25 cellular contexts compared by ENCODE assay signal in the genomic region with DNA sequence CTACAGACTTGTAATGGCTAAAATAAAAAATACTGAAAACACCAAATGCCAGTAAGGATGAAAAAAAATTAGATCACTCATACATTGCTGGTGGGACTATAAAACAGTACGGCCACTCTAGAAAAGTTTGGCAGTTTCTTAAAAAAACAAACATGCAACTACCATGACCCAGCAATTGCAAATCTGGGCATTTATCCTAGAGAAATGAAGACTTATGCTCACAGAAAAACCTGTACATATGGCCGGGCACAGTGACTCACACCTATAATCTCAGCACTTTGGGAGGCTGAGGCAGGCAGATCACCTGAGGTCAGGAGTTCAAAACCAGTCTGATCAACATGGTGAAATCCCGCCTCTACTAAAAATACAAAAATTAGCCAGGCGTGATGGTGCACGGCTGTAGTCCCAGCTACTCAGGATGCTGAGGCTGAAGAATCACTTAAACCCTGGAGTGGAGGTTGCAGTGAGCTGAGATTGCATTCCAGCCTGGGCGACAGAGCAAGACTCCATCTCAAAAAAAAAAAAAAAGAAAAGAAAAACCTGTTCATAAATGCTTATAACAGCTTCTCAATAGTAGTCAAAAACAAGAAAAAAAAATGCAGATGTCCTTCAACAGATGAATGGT.
"Had no signal": no experiment of that assay in that cellular context is flagged by ENCODE, and none has a peak within 500 bp of the region (broad histone marks: within the 10 kb centered on the region; RNA-seq: fewer than 3 reads in every experiment).

No MANE protein-coding gene starts in this region.

- ATAC-seq: left colon; left lung; natural killer cell; right lobe of liver; stimulated activated memory B cell treated with anti-CD40 and anti-IgM and Interleukin-4, amounts not matched to agents 10 μg/mL and 1 μg/mL and 100 μg/mL, for 72 hours; stimulated activated naive CD8-positive, alpha-beta T cell treated with anti-CD3 and anti-CD28 coated beads, Interleukin-15, amount 100 ng/mL, for 72 hours had no signal

- H3K4me3 ChIP-seq: left lung, lung, neural progenitor cell, ovary, right atrium auricular region, right lobe of liver, smooth muscle cell, transverse colon, upper lobe of left lung, vagina had no signal

- DNase-seq: immature natural killer cell; kidney; left colon; left lung; mesendoderm; naive B cell; natural killer cell; nephron progenitor cell; ovary; right lobe of liver; stimulated activated CD4-positive, alpha-beta T cell treated with anti-CD3 and anti-CD28 coated beads, Interleukin-1b, Interleukin-23, amount 100 ng/mL, for 48 hours; stimulated activated CD4-positive, alpha-beta T cell treated with anti-CD3 and anti-CD28 coated beads, Interleukin-2, amount 100 ng/mL, for 48 hours; stimulated activated CD4-positive, alpha-beta T cell treated with anti-CD3 and anti-CD28 coated beads, Interleukin-4, amount 100 ng/mL, for 4 hours; stimulated activated CD8-positive, alpha-beta memory T cell treated with anti-CD3 and anti-CD28 coated beads, Interleukin-4, amount 100 ng/mL, for 48 hours; stimulated activated naive CD4-positive, alpha-beta T cell treated with Interleukin-2 at 50 U/mL for 16 hours; stimulated activated naive CD8-positive, alpha-beta T cell treated with anti-CD3 and anti-CD28 coated beads, Interleukin-15, amount 100 ng/mL, for 72 hours; substantia nigra; transverse colon; upper lobe of left lung had no signal
